In genomic region chr6:4320860-4321259, GRCh38 we compare ENCODE assay signal across 1 cellular context.
TF ChIP-seq lines count a peak whose summit lies in the region.

No MANE protein-coding gene starts in this region.

TF ChIP-seq in IMR-90, 13 proteins besides CTCF, POLR2A, EP300 and RAD21 (continued from another document):
- TF ChIP-seq FOS (IDR thresholded peaks at IDR 0.05; ENCODE audit: low read depth, low read length) (peak; percentile 60; the same call in 1 of the 2 replicates), USF2 (IDR thresholded peaks at IDR 0.05; ENCODE audit: low read depth, low read length) (no peak), RCOR1 (IDR thresholded peaks at IDR 0.05; ENCODE audit: insufficient replicate concordance, low read length) (no peak), RFX5 (IDR thresholded peaks at IDR 0.05; ENCODE audit: low read depth, low read length) (no peak), NFE2L2 (IDR thresholded peaks at IDR 0.05; ENCODE audit: low read depth, low read length) (no peak)
